ENCODE assay signal across 30 cellular contexts in the genomic region with DNA sequence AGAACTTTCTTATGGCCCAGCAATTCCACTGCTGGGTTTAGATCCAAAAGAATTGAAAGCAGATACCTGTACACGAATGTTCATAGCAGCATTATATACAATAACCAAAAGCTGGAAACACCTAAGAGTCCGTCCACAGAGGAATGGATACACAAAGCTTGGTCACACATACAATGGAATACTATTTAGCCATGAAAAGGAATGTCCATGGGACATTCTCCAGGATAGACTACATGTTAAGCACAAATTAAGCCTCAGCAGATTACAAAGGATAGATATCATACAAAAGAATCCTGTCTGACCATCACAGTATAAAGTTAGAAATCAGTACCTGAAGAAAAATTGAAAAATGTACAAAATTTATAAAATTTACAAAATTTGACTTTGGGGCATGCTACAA.
"Had no signal": no experiment of that assay in that cellular context is flagged by ENCODE, and none has a peak within 500 bp of the region (broad histone marks: within the 10 kb centered on the region; RNA-seq: fewer than 3 reads in every experiment).

No MANE protein-coding gene starts in this region.

- H3K27me3 ChIP-seq: adrenal gland, ascending aorta, body of pancreas, brain microvascular endothelial cell, breast epithelium, cardiac muscle cell had no signal

- DNase-seq: activated effector memory CD4-positive, alpha-beta T cell treated with Interleukin-2 at 50 U/mL for 16 hours; activated gamma-delta T cell treated with Interleukin-2 at 50 U/mL for 16 hours; activated naive CD4-positive, alpha-beta T cell; activated naive CD4-positive, alpha-beta T cell treated with anti-CD3 and anti-CD28 coated beads for 36 hours; activated naive CD4-positive, alpha-beta T cell treated with anti-CD3 and anti-CD28 coated beads, Interleukin-2, amount 10 ng/mL, durations not matched to agents 7 days and 5 days; activated naive CD4-positive, alpha-beta T cell treated with anti-CD3 and anti-CD28 coated beads, Interleukin-2, amount 50 U/mL, for 16 hours; activated naive CD4-positive, alpha-beta T cell treated with Interleukin-2 at 50 U/mL for 16 hours; activated naive CD8-positive, alpha-beta T cell treated with anti-CD3 and anti-CD28 coated beads for 36 hours; activated naive CD8-positive, alpha-beta T cell treated with anti-CD3 and anti-CD28 coated beads, Interleukin-2, amount 10 ng/mL, durations not matched to agents 7 days and 5 days; activated naive CD8-positive, alpha-beta T cell treated with anti-CD3 and anti-CD28 coated beads, Interleukin-2, amount 50 U/mL, for 24 hours; activated T-cell treated with anti-CD3 and anti-CD28 coated beads, Interleukin-2, amount 50 U/mL, for 4 hours; activated T-cell treated with anti-CD3 and anti-CD28 coated beads, Interleukin-2, amount 50 U/mL, for 48 hours; activated T-cell treated with anti-CD3 and anti-CD28 coated beads, Interleukin-2, amount 50 U/mL, for 72 hours; adrenal gland; amniotic stem cell; amygdala; anterior cingulate cortex; aorta; body of pancreas; brain microvascular endothelial cell; caudate nucleus; central memory CD4-positive, alpha-beta T cell; cerebellar nuclear complex had no signal

- FAIRE-seq: astrocyte, bronchial epithelial cell had no signal

- H3K27ac ChIP-seq: adrenal gland, ascending aorta, body of pancreas, brain microvascular endothelial cell, breast epithelium, cardiac muscle cell had no signal

- H3K9me3 ChIP-seq: adrenal gland, ascending aorta, body of pancreas, breast epithelium had no signal

- H3K4me3 ChIP-seq: adrenal gland, ascending aorta, body of pancreas, breast epithelium, cardiac muscle cell had no signal

- H3K4me1 ChIP-seq: adrenal gland, ascending aorta, body of pancreas, breast epithelium had no signal

- H3K36me3 ChIP-seq: adrenal gland, ascending aorta, brain microvascular endothelial cell, breast epithelium, cardiac muscle cell had no signal

- ATAC-seq: activated naive CD4-positive, alpha-beta T cell treated with anti-CD3 and anti-CD28 coated beads, Interleukin-2, amount 50 U/mL, for 72 hours; activated naive CD8-positive, alpha-beta T cell treated with anti-CD3 and anti-CD28 coated beads, Interleukin-2, amount 50 U/mL, for 24 hours; activated T-cell treated with anti-CD3 and anti-CD28 coated beads, Interleukin-2, amount 50 U/mL, for 4 hours; activated T-cell treated with anti-CD3 and anti-CD28 coated beads, Interleukin-2, amount 50 U/mL, for 72 hours; activated T-helper 17 cell treated with anti-CD3 and anti-CD28 coated beads, Interleukin-2, amount 50 U/mL, for 72 hours; body of pancreas had no signal
